Comparison of ENCODE assay signal across 11 cellular contexts in genomic region chr16:400061-400540, GRCh38. TPM values are rescaled to one million over a fixed set of nuclear protein-coding genes. Genes with fewer than 3 reads are reported as not detected.
DNase-seq lines count a peak whose midpoint lies in the region; ATAC-seq, FAIRE-seq and TF ChIP-seq lines count a peak whose summit lies in the region.
"Had no signal": no experiment of that assay in that cellular context is flagged by ENCODE, and none has a peak within 500 bp of the region (broad histone marks: within the 10 kb centered on the region; RNA-seq: fewer than 3 reads in every experiment).

No MANE protein-coding gene starts in this region.

- CTCF ChIA-PET in HepG2 (lab: Yijun Ruan, JAX; ENCODE audit: low intra/inter-chr PET ratio, low total read pairs) = no interaction called here

- POLR2A ChIA-PET in HepG2 (lab: Yijun Ruan, JAX) = interaction anchor here (1.0 to 1.4 kb wide), 3 partner anchors 19 to 167 kb away, joined by 3 to 4 read pairs (median 4); partner anchors contain the start of gene NHLRC4

- H2BK120ac ChIP-seq in mesenchymal stem cell (ENCODE audit: low read depth, low read length) = no peak overlapping the region

- H3K14ac ChIP-seq in mesenchymal stem cell (ENCODE audit: low read length in 2 of 2) = no peak overlapping the region

- no peak overlapping the region for H2AK5ac ChIP-seq in mesenchymal stem cell (ENCODE audit: low read length, severe bottlenecking)

- H3K18ac ChIP-seq in mesenchymal stem cell (ENCODE audit: low read depth in 1 of 2, low read length in 2 of 2) = no peak overlapping the region

- peak overlapping the region; percentile 82 for H3K4me3 Mint-ChIP-seq in activated T-helper 2 cell treated with anti-CD3 and anti-CD28 coated beads, Interferon-gamma antibody, Interleukin-2, Interleukin-4, amounts not matched to agents 10 μg/mL and 5 μg/mL and 100 μg/mL, durations not matched to agents 14 hours and 24 hours and 36 hours (ENCODE audit: low read depth)

- BruUV-seq in HepG2 (replicated peaks; lab: Mats Ljungman, UMichigan) = no TSS peak

- peaks cover 10% of the 10 kb centered on the region for H3K79me1 ChIP-seq in mesenchymal stem cell (replicated peaks; ENCODE audit: low read length, poor library complexity, severe bottlenecking)

- H3K79me2 ChIP-seq in HepG2 (ENCODE audit: insufficient read depth, low read length) = peaks cover 19% of the 10 kb centered on the region

- no peaks in the 10 kb centered on the region for H3K36me3 Mint-ChIP-seq in activated T-helper 2 cell treated with anti-CD3 and anti-CD28 coated beads, Interferon-gamma antibody, Interleukin-2, Interleukin-4, amounts not matched to agents 10 μg/mL and 5 μg/mL and 100 μg/mL, durations not matched to agents 14 hours and 24 hours and 36 hours (ENCODE audit: low read depth)

- no peak for TF ChIP-seq RAD21 in HepG2 (CRISPR knock-in tag; IDR thresholded peaks at IDR 0.05)

- TF ChIP-seq POLR2A in HepG2 (IDR thresholded peaks at IDR 0.05; ENCODE audit: insufficient read depth in 1 of 2, low read depth in 2 of 2, low read length in 2 of 2) (0 out of 4 replicates have a peak, but pooled peaks of 1 of the 2 experiments have one; percentile 32), right lobe of liver (IDR thresholded peaks at IDR 0.05) (no peak)

- peaks cover 61% of the 10 kb centered on the region for H3K4me1 ChIP-seq in HepG2 (ENCODE audit: insufficient read depth, low read length)
- peaks cover 0 to 26% (median 3%) of the 10 kb centered on the region in 4 donors for H3K4me1 ChIP-seq in right lobe of liver
- H3K4me1 ChIP-seq in mesenchymal stem cell (ENCODE audit: control insufficient read depth, insufficient read depth, low read depth, low read length) = peaks cover 30% of the 10 kb centered on the region

- no peaks in the 10 kb centered on the region for H4K20me1 ChIP-seq in HepG2 (ENCODE audit: insufficient read depth, low read length)

- H3K4me3 ChIP-seq in HepG2 (replicated peaks in 1 of 3; ENCODE audit: insufficient read depth in 1 of 3, low read depth in 2 of 3, low read length in 3 of 3) = no peak overlapping the region
- H3K4me3 ChIP-seq in right lobe of liver = no peak overlapping the region
- peak overlapping the region in 1 of 2 experiments; percentile 85 for H3K4me3 ChIP-seq in mesenchymal stem cell (ENCODE audit: insufficient read depth in 1 of 2, low read depth in 1 of 2, low read length in 2 of 2)

- H3K9me3 ChIP-seq in HepG2 (ENCODE audit: low read length) (no peaks in the 10 kb centered on the region), right lobe of liver (no peaks in the 10 kb centered on the region), mesenchymal stem cell (ENCODE audit: control insufficient read depth, low read length) (no peaks in the 10 kb centered on the region)
- H3K9me3 ChIP-seq: ovary had no signal

- TF ChIP-seq EP300 in HepG2 (IDR thresholded peaks at IDR 0.05; ENCODE audit: low read depth in 2 of 2, low read length in 2 of 2) (no peak), HepG2 (CRISPR knock-in tag; IDR thresholded peaks at IDR 0.05; ENCODE audit: borderline replicate concordance) (no peak)

- H2BK5ac ChIP-seq in mesenchymal stem cell (ENCODE audit: low read depth, low read length, poor library complexity, severe bottlenecking) = no peak overlapping the region

- H3K27ac Mint-ChIP-seq in activated T-helper 2 cell treated with anti-CD3 and anti-CD28 coated beads, Interferon-gamma antibody, Interleukin-2, Interleukin-4, amounts not matched to agents 10 μg/mL and 5 μg/mL and 100 μg/mL, durations not matched to agents 14 hours and 24 hours and 36 hours = no peak overlapping the region

- no peak overlapping the region for H4K8ac ChIP-seq in mesenchymal stem cell (ENCODE audit: low read length)

- peak overlapping the region; percentile 52 for H2BK15ac ChIP-seq in mesenchymal stem cell (ENCODE audit: low read depth, poor library complexity, severe bottlenecking)

- in situ Hi-C loops in HepG2 (cut with HindIII; ENCODE audit: extremely low pct_ligation_motif_present, low pct_unique_long_range_greater_than_20kb) = no loop called here

- no peak overlapping the region for H2BK12ac ChIP-seq in mesenchymal stem cell (ENCODE audit: low read length in 2 of 2)

- H3K4me2 ChIP-seq in HepG2 (ENCODE audit: low read depth, low read length) = peak overlapping the region; percentile 69; the same call in 1 of the 2 replicates
- H3K4me2 ChIP-seq in mesenchymal stem cell (ENCODE audit: low read length, poor library complexity, severe bottlenecking) = no peak overlapping the region

- intact Hi-C loops in HepG2 (cut with micrococcal nuclease; ENCODE audit: unreplicated experiment) (no loop called here), right lobe of liver (cut with DNase I) (no loop called here)
- intact Hi-C loops in activated T-helper 2 cell treated with anti-CD3 and anti-CD28 coated beads, Interferon-gamma antibody, Interleukin-2, Interleukin-4, amounts not matched to agents 10 μg/mL and 5 μg/mL and 100 μg/mL, durations not matched to agents 14 hours and 24 hours and 36 hours (cut with micrococcal nuclease) = no loop called here

- H3K36me3 ChIP-seq in HepG2 (replicated peaks in 1 of 2; ENCODE audit: control insufficient read depth in 1 of 2, insufficient read depth in 2 of 2, low read length in 2 of 2) (peaks cover 0 to 4% of the 10 kb centered on the region in 2 experiments; a peak in 2 of 5 replicates), right lobe of liver (no peaks in the 10 kb centered on the region), mesenchymal stem cell (ENCODE audit: control insufficient read depth in 1 of 2, insufficient read depth in 2 of 2, low read depth in 1 of 2, low read length in 2 of 2) (peaks cover 15 to 23% of the 10 kb centered on the region in 2 experiments)
- H3K36me3 ChIP-seq: ovary had no signal

- peaks cover 14% of the 10 kb centered on the region for H3K4me1 Mint-ChIP-seq in activated T-helper 2 cell treated with anti-CD3 and anti-CD28 coated beads, Interferon-gamma antibody, Interleukin-2, Interleukin-4, amounts not matched to agents 10 μg/mL and 5 μg/mL and 100 μg/mL, durations not matched to agents 14 hours and 24 hours and 36 hours (ENCODE audit: low read depth)

- H3K27me3 ChIP-seq in HepG2 (ENCODE audit: control insufficient read depth in 1 of 2, insufficient read depth in 2 of 2, low read length in 2 of 2) (no peaks in the 10 kb centered on the region), right lobe of liver (no peaks in the 10 kb centered on the region), mesenchymal stem cell (ENCODE audit: control insufficient read depth in 1 of 2, insufficient read depth in 1 of 2, low read length in 2 of 2) (no peaks in the 10 kb centered on the region)
- H3K27me3 ChIP-seq: ovary had no signal

- no peak overlapping the region for H4K91ac ChIP-seq in mesenchymal stem cell (ENCODE audit: low read length)

- ATAC-seq in HepG2 (no peak), right lobe of liver (no peak), GM21737 (IDR thresholded peaks at IDR 0.05; ENCODE audit: unreplicated experiment) (no peak)

- DNase-seq in HepG2 (ENCODE audit: low spot score) = no peak
- no peak for DNase-seq in right lobe of liver
- no peak for DNase-seq in activated T-helper 2 cell treated with anti-CD3 and anti-CD28 coated beads, Interferon-gamma antibody, Interleukin-2, Interleukin-4, amounts not matched to agents 10 μg/mL and 5 μg/mL and 100 μg/mL, durations not matched to agents 14 hours and 24 hours and 36 hours (ENCODE audit: low spot score)
- no peak for DNase-seq in mesenchymal stem cell
- no peak for DNase-seq in LoVo (ENCODE audit: low spot score)
- DNase-seq in HTR-8/SVneo (ENCODE audit: insufficient read length, low spot score) = no peak
- no peak for DNase-seq in NCI-H526 (lab: John Stamatoyannopoulos, UW)
- DNase-seq: NCI-H2081 treated with DMSO at 0.1 percent for 48 hours had no signal

- 95% methylated on average over 8 of the region's 9 CpGs for WGBS in HepG2 (ENCODE audit: low lambda C conversion rate)
- 80% methylated on average over 1 of the region's 9 CpGs for WGBS in right lobe of liver (ENCODE audit: insufficient coverage, low coverage, low lambda C conversion rate, missing lambda C conversion rate)
- 91% methylated on average over 9 of the region's 9 CpGs for WGBS in mesenchymal stem cell

- no peaks in the 10 kb centered on the region for H3K9me3 Mint-ChIP-seq in activated T-helper 2 cell treated with anti-CD3 and anti-CD28 coated beads, Interferon-gamma antibody, Interleukin-2, Interleukin-4, amounts not matched to agents 10 μg/mL and 5 μg/mL and 100 μg/mL, durations not matched to agents 14 hours and 24 hours and 36 hours

- no peak for TF ChIP-seq CTCF in HepG2 (CRISPR knock-in tag; IDR thresholded peaks at IDR 0.05)
- TF ChIP-seq CTCF in right lobe of liver (IDR thresholded peaks at IDR 0.05) = no peak

- no peak overlapping the region for H3K4ac ChIP-seq in mesenchymal stem cell (ENCODE audit: low read depth in 1 of 2, low read length in 2 of 2)

- H2AFZ ChIP-seq in HepG2 (ENCODE audit: low read length) (no peak overlapping the region), mesenchymal stem cell (ENCODE audit: low read depth, low read length) (no peak overlapping the region)

- no peak overlapping the region for H3K9ac ChIP-seq in HepG2 (ENCODE audit: insufficient read depth, low read depth, low read length)
- H3K9ac ChIP-seq in mesenchymal stem cell (ENCODE audit: low read length) = peak overlapping the region; percentile 91

- H3K27ac ChIP-seq in HepG2 (ENCODE audit: extremely low read length, insufficient read depth, low read length) = peak overlapping the region; percentile 16
- H3K27ac ChIP-seq in right lobe of liver = no peak overlapping the region
- no peak overlapping the region for H3K27ac ChIP-seq in mesenchymal stem cell (ENCODE audit: low read length, poor library complexity, severe bottlenecking)
- H3K27ac ChIP-seq: epithelial cell of prostate had no signal

- no peak for FAIRE-seq in HepG2 (lab: Jason Lieb, UNC)
- FAIRE-seq in HTR-8/SVneo (lab: Jason Lieb, UNC) = no peak

- no peak overlapping the region for H3K23ac ChIP-seq in mesenchymal stem cell (ENCODE audit: low read length in 2 of 2)

- H3K27me3 Mint-ChIP-seq in activated T-helper 2 cell treated with anti-CD3 and anti-CD28 coated beads, Interferon-gamma antibody, Interleukin-2, Interleukin-4, amounts not matched to agents 10 μg/mL and 5 μg/mL and 100 μg/mL, durations not matched to agents 14 hours and 24 hours and 36 hours (ENCODE audit: low read depth) = peaks cover 8% of the 10 kb centered on the region

RNA-seq across cellular contexts. Expression of gene DECR2, which starts 1.6 kb away (rescaled TPM):
- 27.8 and 36.3 TPM in 2 replicates for total RNA-seq in HepG2 (2016; rRNA removed; fragmentation: Illumina TruSeq; extraction: Trizol)
- total RNA-seq in HepG2 (2016; cell fraction: cytosol; rRNA removed; fragmentation: Illumina TruSeq; extraction: Trizol; ENCODE audit: low read depth) = 22.1 and 28.4 TPM in 2 replicates
- 28.1 and 37.2 TPM in 2 replicates for total RNA-seq in HepG2 (2016; cell fraction: insoluble cytoplasmic fraction; rRNA removed; fragmentation: Illumina TruSeq; extraction: Trizol)
- 22.1 and 27.1 TPM in 2 replicates for total RNA-seq in HepG2 (2016; cell fraction: membrane; rRNA removed; fragmentation: Illumina TruSeq; extraction: Trizol)
- total RNA-seq in HepG2 (2016; cell fraction: nucleus; rRNA removed; fragmentation: Illumina TruSeq; extraction: Trizol) = 34.5 and 35.9 TPM in 2 replicates
- 44.6 and 51.2 TPM in 2 replicates for polyA plus RNA-seq in HepG2 (2011; rRNA removed)
- polyA plus RNA-seq in HepG2 (2011; cell fraction: cytosol; rRNA removed) = 29.5 and 53.6 TPM in 2 replicates
- 220 and 244 TPM in 2 replicates for polyA plus RNA-seq in HepG2 (2011; cell fraction: nucleus; rRNA removed)
- 22.1 and 23.1 TPM in 2 replicates for polyA plus RNA-seq in HepG2 (2012)
- 13.3 and 15.1 TPM in 2 replicates for polyA plus RNA-seq in HepG2 (2016; cell fraction: cytosol; fragmentation: Illumina TruSeq; extraction: Trizol; ENCODE audit: low read depth)
- 31.8 and 35.2 TPM in 2 replicates for polyA plus RNA-seq in HepG2 (2016; cell fraction: insoluble cytoplasmic fraction; fragmentation: Illumina TruSeq; extraction: Trizol; ENCODE audit: low read depth)
- polyA plus RNA-seq in HepG2 (2016; cell fraction: membrane; fragmentation: Illumina TruSeq; extraction: Trizol; ENCODE audit: low read depth) = 19.1 and 19.5 TPM in 2 replicates
- 124 and 131 TPM in 2 replicates for polyA plus RNA-seq in HepG2 (2016; cell fraction: nucleus; fragmentation: Illumina TruSeq; extraction: Trizol; ENCODE audit: insufficient read depth, low read depth)
- 15.9 and 53.9 TPM in 2 replicates for polyA minus RNA-seq in HepG2 (2011; rRNA and poly(A)+ RNA removed; ENCODE audit: low replicate concordance)
- polyA minus RNA-seq in HepG2 (2011; cell fraction: cytosol; rRNA and poly(A)+ RNA removed) = 17.0 and 17.7 TPM in 2 replicates
- 25.4 and 25.9 TPM in 2 replicates for polyA minus RNA-seq in HepG2 (2011; cell fraction: nucleus; rRNA and poly(A)+ RNA removed)
- total RNA-seq in right lobe of liver = 100 to 1,000 TPM in 3 of 6 experiments, 10 to 100 TPM in 3; 73.6 to 169 (median 97.0) TPM
- total RNA-seq in activated T-helper 2 cell treated with anti-CD3 and anti-CD28 coated beads, Interferon-gamma antibody, Interleukin-2, Interleukin-4, amounts not matched to agents 10 μg/mL and 5 μg/mL and 100 μg/mL, durations not matched to agents 14 hours and 24 hours and 36 hours = 18.9 and 20.9 TPM in 2 replicates
- 21.5 TPM for polyA plus RNA-seq in mesenchymal stem cell (2013, experiment 1 of 2)
- 21.2 TPM for polyA plus RNA-seq in mesenchymal stem cell (2013, experiment 2 of 2)

RNA-seq across cellular contexts. Expression of gene NME4, which starts 3.1 kb away (rescaled TPM):
- 82.8 and 121 TPM in 2 replicates for total RNA-seq in HepG2 (2016; rRNA removed; fragmentation: Illumina TruSeq; extraction: Trizol)
- total RNA-seq in HepG2 (2016; cell fraction: cytosol; rRNA removed; fragmentation: Illumina TruSeq; extraction: Trizol; ENCODE audit: low read depth) = 711 and 716 TPM in 2 replicates
- total RNA-seq in HepG2 (2016; cell fraction: insoluble cytoplasmic fraction; rRNA removed; fragmentation: Illumina TruSeq; extraction: Trizol) = 79.6 and 119 TPM in 2 replicates
- 463 and 513 TPM in 2 replicates for total RNA-seq in HepG2 (2016; cell fraction: membrane; rRNA removed; fragmentation: Illumina TruSeq; extraction: Trizol)
- 47.7 and 52.8 TPM in 2 replicates for total RNA-seq in HepG2 (2016; cell fraction: nucleus; rRNA removed; fragmentation: Illumina TruSeq; extraction: Trizol)
- 263 and 275 TPM in 2 replicates for polyA plus RNA-seq in HepG2 (2011; rRNA removed)
- 199 and 344 TPM in 2 replicates for polyA plus RNA-seq in HepG2 (2011; cell fraction: cytosol; rRNA removed)
- 245 and 274 TPM in 2 replicates for polyA plus RNA-seq in HepG2 (2011; cell fraction: nucleus; rRNA removed)
- polyA plus RNA-seq in HepG2 (2012) = 136 and 145 TPM in 2 replicates
- 1,773 and 1,829 TPM in 2 replicates for polyA plus RNA-seq in HepG2 (2016; cell fraction: cytosol; fragmentation: Illumina TruSeq; extraction: Trizol; ENCODE audit: low read depth)
- polyA plus RNA-seq in HepG2 (2016; cell fraction: insoluble cytoplasmic fraction; fragmentation: Illumina TruSeq; extraction: Trizol; ENCODE audit: low read depth) = 189 and 200 TPM in 2 replicates
- polyA plus RNA-seq in HepG2 (2016; cell fraction: membrane; fragmentation: Illumina TruSeq; extraction: Trizol; ENCODE audit: low read depth) = 997 and 1,012 TPM in 2 replicates
- 195 and 217 TPM in 2 replicates for polyA plus RNA-seq in HepG2 (2016; cell fraction: nucleus; fragmentation: Illumina TruSeq; extraction: Trizol; ENCODE audit: insufficient read depth, low read depth)
- 21.3 and 147 TPM in 2 replicates for polyA minus RNA-seq in HepG2 (2011; rRNA and poly(A)+ RNA removed; ENCODE audit: low replicate concordance)
- polyA minus RNA-seq in HepG2 (2011; cell fraction: cytosol; rRNA and poly(A)+ RNA removed) = 51.2 and 63.8 TPM in 2 replicates
- 27.2 and 27.9 TPM in 2 replicates for polyA minus RNA-seq in HepG2 (2011; cell fraction: nucleus; rRNA and poly(A)+ RNA removed)
- 10 to 100 TPM; 50.3 to 83.6 (median 61.0) TPM for total RNA-seq in right lobe of liver
- 78.4 and 84.2 TPM in 2 replicates for total RNA-seq in activated T-helper 2 cell treated with anti-CD3 and anti-CD28 coated beads, Interferon-gamma antibody, Interleukin-2, Interleukin-4, amounts not matched to agents 10 μg/mL and 5 μg/mL and 100 μg/mL, durations not matched to agents 14 hours and 24 hours and 36 hours
- polyA plus RNA-seq in mesenchymal stem cell (2013, experiment 1 of 2) = 411 TPM
- 395 TPM for polyA plus RNA-seq in mesenchymal stem cell (2013, experiment 2 of 2)

RNA-seq across cellular contexts. Expression of gene PGAP6, which starts 18.3 kb away (rescaled TPM):
- total RNA-seq in HepG2 (2016; rRNA removed; fragmentation: Illumina TruSeq; extraction: Trizol) = 33.7 and 52.7 TPM in 2 replicates
- 52.2 and 54.4 TPM in 2 replicates for total RNA-seq in HepG2 (2016; cell fraction: cytosol; rRNA removed; fragmentation: Illumina TruSeq; extraction: Trizol; ENCODE audit: low read depth)
- 27.1 and 52.1 TPM in 2 replicates for total RNA-seq in HepG2 (2016; cell fraction: insoluble cytoplasmic fraction; rRNA removed; fragmentation: Illumina TruSeq; extraction: Trizol)
- 108 and 112 TPM in 2 replicates for total RNA-seq in HepG2 (2016; cell fraction: membrane; rRNA removed; fragmentation: Illumina TruSeq; extraction: Trizol)
- 36.6 and 38.8 TPM in 2 replicates for total RNA-seq in HepG2 (2016; cell fraction: nucleus; rRNA removed; fragmentation: Illumina TruSeq; extraction: Trizol)
- polyA plus RNA-seq in HepG2 (2011; rRNA removed) = 136 and 192 TPM in 2 replicates
- polyA plus RNA-seq in HepG2 (2011; cell fraction: cytosol; rRNA removed) = 183 and 222 TPM in 2 replicates
- 308 and 324 TPM in 2 replicates for polyA plus RNA-seq in HepG2 (2011; cell fraction: nucleus; rRNA removed)
- polyA plus RNA-seq in HepG2 (2012) = 54.7 and 75.9 TPM in 2 replicates
- 90.3 and 94.2 TPM in 2 replicates for polyA plus RNA-seq in HepG2 (2016; cell fraction: cytosol; fragmentation: Illumina TruSeq; extraction: Trizol; ENCODE audit: low read depth)
- 43.3 and 54.7 TPM in 2 replicates for polyA plus RNA-seq in HepG2 (2016; cell fraction: insoluble cytoplasmic fraction; fragmentation: Illumina TruSeq; extraction: Trizol; ENCODE audit: low read depth)
- 117 and 127 TPM in 2 replicates for polyA plus RNA-seq in HepG2 (2016; cell fraction: membrane; fragmentation: Illumina TruSeq; extraction: Trizol; ENCODE audit: low read depth)
- polyA plus RNA-seq in HepG2 (2016; cell fraction: nucleus; fragmentation: Illumina TruSeq; extraction: Trizol; ENCODE audit: insufficient read depth, low read depth) = 107 and 123 TPM in 2 replicates
- 53.1 and 397 TPM in 2 replicates for polyA minus RNA-seq in HepG2 (2011; rRNA and poly(A)+ RNA removed; ENCODE audit: low replicate concordance)
- polyA minus RNA-seq in HepG2 (2011; cell fraction: cytosol; rRNA and poly(A)+ RNA removed) = 61.4 and 63.3 TPM in 2 replicates
- 26.0 and 48.0 TPM in 2 replicates for polyA minus RNA-seq in HepG2 (2011; cell fraction: nucleus; rRNA and poly(A)+ RNA removed)
- 10 to 100 TPM; 24.3 to 44.6 (median 28.0) TPM for total RNA-seq in right lobe of liver
- 34.3 and 36.7 TPM in 2 replicates for total RNA-seq in activated T-helper 2 cell treated with anti-CD3 and anti-CD28 coated beads, Interferon-gamma antibody, Interleukin-2, Interleukin-4, amounts not matched to agents 10 μg/mL and 5 μg/mL and 100 μg/mL, durations not matched to agents 14 hours and 24 hours and 36 hours
- polyA plus RNA-seq in mesenchymal stem cell (2013, experiment 1 of 2) = 84.3 TPM
- 88.5 TPM for polyA plus RNA-seq in mesenchymal stem cell (2013, experiment 2 of 2)

RNA-seq across cellular contexts. Expression of gene RAB11FIP3, which starts 25.3 kb away (rescaled TPM):
- total RNA-seq in HepG2 (2016; rRNA removed; fragmentation: Illumina TruSeq; extraction: Trizol) = 48.4 and 57.6 TPM in 2 replicates
- 25.8 and 30.3 TPM in 2 replicates for total RNA-seq in HepG2 (2016; cell fraction: cytosol; rRNA removed; fragmentation: Illumina TruSeq; extraction: Trizol; ENCODE audit: low read depth)
- 44.0 and 58.9 TPM in 2 replicates for total RNA-seq in HepG2 (2016; cell fraction: insoluble cytoplasmic fraction; rRNA removed; fragmentation: Illumina TruSeq; extraction: Trizol)
- total RNA-seq in HepG2 (2016; cell fraction: membrane; rRNA removed; fragmentation: Illumina TruSeq; extraction: Trizol) = 40.2 and 41.5 TPM in 2 replicates
- total RNA-seq in HepG2 (2016; cell fraction: nucleus; rRNA removed; fragmentation: Illumina TruSeq; extraction: Trizol) = 59.9 and 60.1 TPM in 2 replicates
- 34.3 and 42.9 TPM in 2 replicates for polyA plus RNA-seq in HepG2 (2011; rRNA removed)
- polyA plus RNA-seq in HepG2 (2011; cell fraction: cytosol; rRNA removed) = 24.6 and 38.1 TPM in 2 replicates
- polyA plus RNA-seq in HepG2 (2011; cell fraction: nucleus; rRNA removed) = 166 and 200 TPM in 2 replicates
- polyA plus RNA-seq in HepG2 (2012) = 45.3 and 46.5 TPM in 2 replicates
- polyA plus RNA-seq in HepG2 (2016; cell fraction: cytosol; fragmentation: Illumina TruSeq; extraction: Trizol; ENCODE audit: low read depth) = 17.9 and 19.2 TPM in 2 replicates
- polyA plus RNA-seq in HepG2 (2016; cell fraction: insoluble cytoplasmic fraction; fragmentation: Illumina TruSeq; extraction: Trizol; ENCODE audit: low read depth) = 44.6 and 51.8 TPM in 2 replicates
- polyA plus RNA-seq in HepG2 (2016; cell fraction: membrane; fragmentation: Illumina TruSeq; extraction: Trizol; ENCODE audit: low read depth) = 28.0 and 28.9 TPM in 2 replicates
- 144 and 150 TPM in 2 replicates for polyA plus RNA-seq in HepG2 (2016; cell fraction: nucleus; fragmentation: Illumina TruSeq; extraction: Trizol; ENCODE audit: insufficient read depth, low read depth)
- 9.5 and 51.6 TPM in 2 replicates for polyA minus RNA-seq in HepG2 (2011; rRNA and poly(A)+ RNA removed; ENCODE audit: low replicate concordance)
- polyA minus RNA-seq in HepG2 (2011; cell fraction: cytosol; rRNA and poly(A)+ RNA removed) = 18.2 and 21.5 TPM in 2 replicates
- 58.2 and 72.2 TPM in 2 replicates for polyA minus RNA-seq in HepG2 (2011; cell fraction: nucleus; rRNA and poly(A)+ RNA removed)
- total RNA-seq in right lobe of liver = 10 to 100 TPM; 19.5 to 38.3 (median 25.5) TPM
- total RNA-seq in activated T-helper 2 cell treated with anti-CD3 and anti-CD28 coated beads, Interferon-gamma antibody, Interleukin-2, Interleukin-4, amounts not matched to agents 10 μg/mL and 5 μg/mL and 100 μg/mL, durations not matched to agents 14 hours and 24 hours and 36 hours = 45.7 and 47.2 TPM in 2 replicates
- 15.0 TPM for polyA plus RNA-seq in mesenchymal stem cell (2013, experiment 1 of 2)
- polyA plus RNA-seq in mesenchymal stem cell (2013, experiment 2 of 2) = 14.4 TPM

RNA-seq across cellular contexts. Expression of gene MRPL28, which starts 29.8 kb away (rescaled TPM):
- total RNA-seq in HepG2 (2016; rRNA removed; fragmentation: Illumina TruSeq; extraction: Trizol) (114 and 128 TPM in 2 replicates), right lobe of liver (10 to 100 TPM; 29.9 to 64.7 (median 32.6) TPM)
- total RNA-seq in HepG2 (2016; cell fraction: cytosol; rRNA removed; fragmentation: Illumina TruSeq; extraction: Trizol; ENCODE audit: low read depth) = 30.5 and 32.3 TPM in 2 replicates
- 115 and 131 TPM in 2 replicates for total RNA-seq in HepG2 (2016; cell fraction: insoluble cytoplasmic fraction; rRNA removed; fragmentation: Illumina TruSeq; extraction: Trizol)
- total RNA-seq in HepG2 (2016; cell fraction: membrane; rRNA removed; fragmentation: Illumina TruSeq; extraction: Trizol) = 36.8 and 38.6 TPM in 2 replicates
- 35.6 and 38.6 TPM in 2 replicates for total RNA-seq in HepG2 (2016; cell fraction: nucleus; rRNA removed; fragmentation: Illumina TruSeq; extraction: Trizol)
- 121 and 135 TPM in 2 replicates for polyA plus RNA-seq in HepG2 (2011; rRNA removed)
- polyA plus RNA-seq in HepG2 (2011; cell fraction: cytosol; rRNA removed) = 141 and 211 TPM in 2 replicates
- polyA plus RNA-seq in HepG2 (2011; cell fraction: nucleus; rRNA removed) = 65.0 and 69.2 TPM in 2 replicates
- 50.0 and 56.2 TPM in 2 replicates for polyA plus RNA-seq in HepG2 (2012)
- 35.7 and 36.6 TPM in 2 replicates for polyA plus RNA-seq in HepG2 (2016; cell fraction: cytosol; fragmentation: Illumina TruSeq; extraction: Trizol; ENCODE audit: low read depth)
- polyA plus RNA-seq in HepG2 (2016; cell fraction: insoluble cytoplasmic fraction; fragmentation: Illumina TruSeq; extraction: Trizol; ENCODE audit: low read depth) = 162 and 166 TPM in 2 replicates
- polyA plus RNA-seq in HepG2 (2016; cell fraction: membrane; fragmentation: Illumina TruSeq; extraction: Trizol; ENCODE audit: low read depth) = 35.5 and 36.2 TPM in 2 replicates
- polyA plus RNA-seq in HepG2 (2016; cell fraction: nucleus; fragmentation: Illumina TruSeq; extraction: Trizol; ENCODE audit: insufficient read depth, low read depth) = 85.4 and 90.0 TPM in 2 replicates
- 51.3 and 73.8 TPM in 2 replicates for polyA minus RNA-seq in HepG2 (2011; rRNA and poly(A)+ RNA removed; ENCODE audit: low replicate concordance)
- polyA minus RNA-seq in HepG2 (2011; cell fraction: cytosol; rRNA and poly(A)+ RNA removed) = 29.4 and 29.5 TPM in 2 replicates
- polyA minus RNA-seq in HepG2 (2011; cell fraction: nucleus; rRNA and poly(A)+ RNA removed) = 10.2 and 13.2 TPM in 2 replicates
- 92.5 and 92.9 TPM in 2 replicates for total RNA-seq in activated T-helper 2 cell treated with anti-CD3 and anti-CD28 coated beads, Interferon-gamma antibody, Interleukin-2, Interleukin-4, amounts not matched to agents 10 μg/mL and 5 μg/mL and 100 μg/mL, durations not matched to agents 14 hours and 24 hours and 36 hours
- 82.6 TPM for polyA plus RNA-seq in mesenchymal stem cell (2013, experiment 1 of 2)
- polyA plus RNA-seq in mesenchymal stem cell (2013, experiment 2 of 2) = 81.5 TPM
